Comparison of ENCODE assay signal across 15 cellular contexts in the genomic region with DNA sequence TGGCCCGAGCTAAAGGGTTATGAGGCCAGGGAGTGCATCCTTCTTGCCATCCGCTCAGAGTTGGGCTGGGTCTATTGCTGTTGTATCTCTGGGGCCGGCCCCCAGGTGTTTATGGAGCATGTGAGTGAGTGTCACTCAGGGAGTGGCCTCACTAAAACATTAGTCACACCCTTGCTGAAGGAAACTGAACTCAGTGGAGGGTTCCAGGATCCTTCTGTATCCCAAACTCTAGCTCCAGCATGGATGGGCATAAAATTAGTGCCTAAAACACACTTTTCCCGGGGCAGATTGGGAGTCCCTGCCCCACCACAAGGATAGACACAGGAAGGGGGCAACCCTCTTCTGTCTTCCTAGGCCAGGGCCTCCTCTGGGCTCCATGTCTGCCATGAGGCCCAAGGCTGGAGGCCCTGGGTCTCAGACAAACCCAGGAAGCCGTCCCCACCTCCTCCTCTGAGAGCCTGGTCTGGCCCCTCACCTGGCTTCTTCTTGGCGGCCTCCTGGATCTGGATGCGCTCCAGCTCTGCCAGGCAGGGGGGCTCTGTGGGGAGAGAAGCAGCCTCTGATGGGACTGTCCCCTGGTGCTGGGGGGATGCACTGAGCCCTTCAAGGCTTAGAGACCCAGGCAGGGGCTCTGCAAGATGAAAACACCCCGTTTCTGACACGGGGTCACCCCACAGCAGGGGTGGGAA. TPM values are rescaled to one million over a fixed set of nuclear protein-coding genes. Genes with fewer than 3 reads are reported as not detected.
DNase-seq lines count a peak whose midpoint lies in the region; ATAC-seq and TF ChIP-seq lines count a peak whose summit lies in the region.
"Had no signal": no experiment of that assay in that cellular context is flagged by ENCODE, and none has a peak within 500 bp of the region (broad histone marks: within the 10 kb centered on the region; RNA-seq: fewer than 3 reads in every experiment).

No MANE protein-coding gene starts in this region.

- in situ Hi-C loops in Panc1 (cut with HindIII; ENCODE audit: low pct_unique_long_range_greater_than_20kb, low sequenced_read_pairs): no loop called here

- H3K27ac Mint-ChIP-seq in activated CD4-positive, alpha-beta T cell treated with anti-CD3 and anti-CD28 coated beads for 36 hours: peak overlapping the region; percentile 60

- H3K4me2 ChIP-seq in osteoblast (ENCODE audit: insufficient read depth, low read length): no peak overlapping the region

- H3K4me1 ChIP-seq in Panc1 (ENCODE audit: control insufficient read depth, insufficient read depth, low read length) (peaks cover 51% of the 10 kb centered on the region), osteoblast (ENCODE audit: insufficient read depth, low read length) (no peaks in the 10 kb centered on the region)

- POLR2A ChIA-PET in activated CD4-positive, alpha-beta T cell treated with anti-CD3 and anti-CD28 coated beads for 36 hours (lab: Charles Lee): no interaction called here
- POLR2A ChIA-PET in Panc1 (lab: Charles Lee): interaction anchor here (0.6 kb wide), 1 partner anchor 99 kb away, joined by 3 read pairs; no protein-coding TSS in a partner anchor

- H3K4me3 Mint-ChIP-seq in activated CD4-positive, alpha-beta T cell treated with anti-CD3 and anti-CD28 coated beads for 36 hours: no peak overlapping the region

- H4K20me1 ChIP-seq in osteoblast (ENCODE audit: insufficient read depth, low read length): no peaks in the 10 kb centered on the region

- H3K9me3 ChIP-seq in Panc1 (ENCODE audit: control insufficient read depth, insufficient read depth, low read depth, low read length) (no peaks in the 10 kb centered on the region), osteoblast (ENCODE audit: low read depth, low read length) (no peaks in the 10 kb centered on the region)
- H3K9me3 ChIP-seq: thoracic aorta had no signal

- H3K27ac ChIP-seq in Panc1 (ENCODE audit: low read length): peak overlapping the region; percentile 67
- H3K27ac ChIP-seq in epithelial cell of prostate: no peak overlapping the region
- no peak overlapping the region for H3K27ac ChIP-seq in osteoblast (ENCODE audit: low read depth, low read length)
- H3K27ac ChIP-seq: C4-2B, thoracic aorta had no signal

- H3K36me3 ChIP-seq in Panc1 (ENCODE audit: control insufficient read depth, insufficient read depth, low read length) (no peaks in the 10 kb centered on the region), osteoblast (ENCODE audit: insufficient read depth, low read length) (no peaks in the 10 kb centered on the region)
- H3K36me3 ChIP-seq: thoracic aorta had no signal

- BruUV-seq in Panc1 (replicated peaks; lab: Mats Ljungman, UMichigan): no TSS peak

- H3K27me3 ChIP-seq in Panc1 (ENCODE audit: control insufficient read depth, insufficient read depth, low read length) (no peaks in the 10 kb centered on the region), osteoblast (ENCODE audit: insufficient read depth, low read length) (peaks cover 26% of the 10 kb centered on the region)

- H3K4me3 ChIP-seq in Panc1 (ENCODE audit: low read depth in 2 of 2, low read length in 2 of 2): no peak overlapping the region
- H3K4me3 ChIP-seq in osteoblast (ENCODE audit: insufficient read depth, low read length): no peak overlapping the region
- H3K4me3 ChIP-seq: thoracic aorta had no signal

- intact Hi-C loops in activated CD4-positive, alpha-beta T cell treated with anti-CD3 and anti-CD28 coated beads for 36 hours (cut with DNase I, micrococcal nuclease): no loop called here
- intact Hi-C loops in Panc1 (cut with micrococcal nuclease; ENCODE audit: unreplicated experiment): no loop called here

- peaks cover 29% of the 10 kb centered on the region for H3K36me3 Mint-ChIP-seq in activated CD4-positive, alpha-beta T cell treated with anti-CD3 and anti-CD28 coated beads for 36 hours (ENCODE audit: low read depth)

- no peaks in the 10 kb centered on the region for H3K9me3 Mint-ChIP-seq in activated CD4-positive, alpha-beta T cell treated with anti-CD3 and anti-CD28 coated beads for 36 hours (ENCODE audit: low read depth)

- H3K27me3 Mint-ChIP-seq in activated CD4-positive, alpha-beta T cell treated with anti-CD3 and anti-CD28 coated beads for 36 hours: no peaks in the 10 kb centered on the region

- CTCF ChIA-PET in activated CD4-positive, alpha-beta T cell treated with anti-CD3 and anti-CD28 coated beads for 36 hours (lab: Charles Lee): interaction anchor here (1.1 to 13.6 kb wide), 3 partner anchors 13 to 49 kb away, joined by 3 to 89 read pairs (median 4); no protein-coding TSS in a partner anchor
- CTCF ChIA-PET in Panc1 (lab: Charles Lee): no interaction called here

- no peak for TF ChIP-seq CTCF in Panc1 (IDR thresholded peaks at IDR 0.05)
- no peak for TF ChIP-seq CTCF in osteoblast (IDR thresholded peaks at IDR 0.05; ENCODE audit: extremely low read depth, low read depth, low read length)

- no peak for DNase-seq in activated CD4-positive, alpha-beta T cell treated with anti-CD3 and anti-CD28 coated beads for 36 hours
- DNase-seq in activated CD4-positive, alpha-beta T cell treated with anti-CD3 and anti-CD28 coated beads for 1 hour: no peak
- DNase-seq in Panc1 (ENCODE audit: low read depth, low spot score) (peak; percentile 10), epithelial cell of prostate (ENCODE audit: low read depth, low spot score) (peak; percentile 31), osteoblast (ENCODE audit: insufficient read length, low spot score, missing footprints) (peak; percentile 72), 8988T (no peak)
- DNase-seq: activated gamma-delta T cell; effector CD4-positive, alpha-beta T cell; NCI-H2029 treated with DMSO at 0.1 percent for 48 hours; NCI-H510A treated with DMSO at 0.1 percent for 48 hours; retina had no signal

- H3K79me2 ChIP-seq in osteoblast (ENCODE audit: insufficient read depth, low read length): no peaks in the 10 kb centered on the region

- H3K4me1 Mint-ChIP-seq in activated CD4-positive, alpha-beta T cell treated with anti-CD3 and anti-CD28 coated beads for 36 hours: peaks cover 16% of the 10 kb centered on the region

- ATAC-seq in activated CD4-positive, alpha-beta T cell treated with anti-CD3 and anti-CD28 coated beads for 36 hours: peak; percentile 20
- ATAC-seq in Panc1 (peak; percentile 13; the same call in 1 of the 2 replicates), HG03469 (IDR thresholded peaks at IDR 0.05; ENCODE audit: unreplicated experiment) (no peak), HG03354 (IDR thresholded peaks at IDR 0.05; ENCODE audit: poor library complexity, severe bottlenecking, unreplicated experiment) (no peak)

- no peak overlapping the region for H2AFZ ChIP-seq in osteoblast (ENCODE audit: low read length)

RNA-seq across cellular contexts. Expression of a gene that starts 24.5 kb away (rescaled TPM):
- total RNA-seq in activated CD4-positive, alpha-beta T cell treated with anti-CD3 and anti-CD28 coated beads for 36 hours: 100 to 1,000 TPM; 158 to 165 TPM
- total RNA-seq in Panc1 (2021; ENCODE audit: unreplicated experiment): 4.8 TPM
- polyA plus RNA-seq in Panc1 (2012; ENCODE audit: insufficient read length): 4.2 TPM
- total RNA-seq in osteoblast: 0.36 and 0.59 TPM in 2 replicates

Comparison
In these comparisons a context has a peak if more than half of its experiments do, and no peak if none do; other contexts are left out.
1. ATAC-seq: peak in activated CD4-positive, alpha-beta T cell treated with anti-CD3 and anti-CD28 coated beads for 36 hours (single experiment) and Panc1 (single experiment); none in HG03469 (single experiment) and HG03354 (single experiment).
2. DNase-seq: peak in Panc1 (single experiment), epithelial cell of prostate (single experiment) and osteoblast (single experiment); none in activated CD4-positive, alpha-beta T cell treated with anti-CD3 and anti-CD28 coated beads for 36 hours (single experiment), activated CD4-positive, alpha-beta T cell treated with anti-CD3 and anti-CD28 coated beads for 1 hour (single experiment) and 8988T (single experiment).
3. RNA of a gene that starts 24.5 kb away (total RNA-seq): 158 to 165 TPM in activated CD4-positive, alpha-beta T cell treated with anti-CD3 and anti-CD28 coated beads for 36 hours; 4.8 TPM in Panc1 (single experiment) and 0.36 to 0.59 TPM in osteoblast; every median in the first group is over 10 times any median in the second.